In the genomic region with DNA sequence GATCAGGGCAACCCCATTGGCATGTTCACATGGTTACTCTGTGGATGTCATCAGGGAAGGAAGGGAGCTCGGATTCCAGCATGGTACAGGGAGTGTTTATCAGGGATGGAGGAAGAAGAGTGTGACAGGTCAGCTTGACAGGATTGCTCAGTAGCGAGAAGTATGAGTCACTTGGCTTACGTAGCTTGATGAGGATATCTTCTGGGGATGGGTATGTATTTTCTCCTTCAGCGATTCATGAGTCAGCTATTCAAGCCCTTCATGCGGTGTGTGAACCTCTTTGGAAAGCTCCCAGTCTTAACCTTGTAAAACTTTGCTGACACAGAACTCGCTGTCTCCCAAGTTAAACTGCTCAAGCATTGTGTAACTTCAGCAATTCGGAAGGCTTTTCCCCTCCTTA, we compare ENCODE assay signal across 10 cellular contexts.
DNase-seq lines count a peak whose midpoint lies in the region; ATAC-seq, FAIRE-seq and TF ChIP-seq lines count a peak whose summit lies in the region.
"Had no signal": no experiment of that assay in that cellular context is flagged by ENCODE, and none has a peak within 500 bp of the region (broad histone marks: within the 10 kb centered on the region; RNA-seq: fewer than 3 reads in every experiment).

No MANE protein-coding gene starts in this region.

- TF ChIP-seq CTCF in A549 (IDR thresholded peaks at IDR 0.05) (no peak), astrocyte of the spinal cord (IDR thresholded peaks at IDR 0.05; ENCODE audit: low read depth, low read length) (no peak)

- no peaks in the 10 kb centered on the region for H3K9me3 ChIP-seq in A549

- no peak for FAIRE-seq in A549 (lab: Jason Lieb, UNC)

- ATAC-seq in A549 (peak; percentile 99), HG02678 (IDR thresholded peaks at IDR 0.05; ENCODE audit: unreplicated experiment) (no peak), GM21825 (IDR thresholded peaks at IDR 0.05; ENCODE audit: unreplicated experiment) (no peak)
- ATAC-seq in stimulated activated naive CD8-positive, alpha-beta T cell treated with anti-CD3 and anti-CD28 coated beads, Interleukin-15, Interleukin-2, amounts not matched to agents 100 U/mL and 50 U/mL, for 24 hours, result no peak
- ATAC-seq: CD8-positive, alpha-beta T cell had no signal

- H3K27ac ChIP-seq in A549, result peak overlapping the region in 1 of 2 experiments; percentile 59; a peak in 3 of 6 replicates
- H3K27ac ChIP-seq in substantia nigra (ENCODE audit: low read depth, low read length, poor library complexity, severe bottlenecking), result no peak overlapping the region

- peaks cover 15% of the 10 kb centered on the region for H3K4me1 ChIP-seq in A549

- peak overlapping the region; percentile 70 for H3K4me2 ChIP-seq in A549

- CTCF ChIA-PET in A549 (lab: Yijun Ruan, JAX), result interaction anchor here (1.1 to 1.2 kb wide), 2 partner anchors 14 to 141 kb away, joined by 3 read pairs; no protein-coding TSS in a partner anchor

- in situ Hi-C loops in astrocyte of the spinal cord (cut with HindIII; ENCODE audit: low sequenced_read_pairs), result no loop called here

- peak; percentile 66 to 85 for DNase-seq in A549 (ENCODE audit: low read depth in 1 of 2, low spot score in 1 of 2)
- DNase-seq in HK-2 (ENCODE audit: unreplicated experiment), result peak; percentile 54
- DNase-seq in astrocyte of the spinal cord (ENCODE audit: low read depth, low spot score), result peak; percentile 96
- peak; percentile 18 for DNase-seq in left kidney (ENCODE audit: low read depth, low spot score)
- DNase-seq in substantia nigra (lab: John Stamatoyannopoulos, UW), result no peak
- DNase-seq in stimulated activated naive CD8-positive, alpha-beta T cell treated with anti-CD3 and anti-CD28 coated beads, Interleukin-15, Interleukin-2, amounts not matched to agents 100 U/mL and 50 U/mL, for 24 hours, result no peak
- DNase-seq: CD8-positive, alpha-beta T cell; cortex of kidney had no signal

- no peak for TF ChIP-seq POLR2A in A549 (IDR thresholded peaks at IDR 0.05; ENCODE audit: low read length)

- no peak for TF ChIP-seq EP300 in A549 (IDR thresholded peaks at IDR 0.05)

- TF ChIP-seq RAD21 in A549 (conservative IDR thresholded peaks at IDR 0.05 in 1 of 2, IDR thresholded peaks at IDR 0.05 in 1 of 2), result no peak

- WGBS in A549 (ENCODE audit: missing lambda C conversion rate), result 6% methylated on average over 7 of the region's 7 CpGs

- POLR2A ChIA-PET in A549 (lab: Yijun Ruan, JAX), result no interaction called here

- no peak overlapping the region for H3K4me3 ChIP-seq in A549
- no peak overlapping the region for H3K4me3 ChIP-seq in astrocyte of the spinal cord (ENCODE audit: low read depth, low read length)

TF ChIP-seq in A549, 52 proteins besides CTCF, POLR2A, EP300 and RAD21:
- TF ChIP-seq JUNB (IDR thresholded peaks at IDR 0.05) (peak; percentile 45; the same call in 1 of the 2 replicates), FOSL2 (IDR thresholded peaks at IDR 0.05) (peak; percentile 64), FOSL2 (CRISPR knock-in tag; IDR thresholded peaks at IDR 0.05) (peak; percentile 82), FOXS1 (CRISPR knock-in tag; IDR thresholded peaks at IDR 0.05) (no peak), HDAC2 (IDR thresholded peaks at IDR 0.05) (no peak), TP53 (CRISPR knock-in tag; IDR thresholded peaks at IDR 0.05) (no peak), POLR2AphosphoS2 (conservative IDR thresholded peaks at IDR 0.05; ENCODE audit: low read length) (no peak), MAFK (IDR thresholded peaks at IDR 0.05; ENCODE audit: partially characterized antibody) (peak; percentile 97), RNF2 (IDR thresholded peaks at IDR 0.05; ENCODE audit: borderline replicate concordance, low read depth) (no peak), CEBPB (IDR thresholded peaks at IDR 0.05) (peak in 1 of 2 experiments; percentile 46; a peak in 1 of 4 replicates), HOXB13 (CRISPR knock-in tag; IDR thresholded peaks at IDR 0.05; ENCODE audit: low read depth) (no peak)
- TF ChIP-seq, protein P1, sequence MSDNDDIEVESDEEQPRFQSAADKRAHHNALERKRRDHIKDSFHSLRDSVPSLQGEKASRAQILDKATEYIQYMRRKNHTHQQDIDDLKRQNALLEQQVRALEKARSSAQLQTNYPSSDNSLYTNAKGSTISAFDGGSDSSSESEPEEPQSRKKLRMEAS (IDR thresholded peaks at IDR 0.05), result 0 out of 2 replicates have a peak, but pooled peaks have one; percentile 11
TF ChIP-seq in A549: peak in this region for 5.

Comparison
In these comparisons a context has a peak if more than half of its experiments do, and no peak if none do; other contexts are left out.
1. ATAC-seq: peak in A549 (2 of 2); none in HG02678 (single experiment), GM21825 (single experiment) and stimulated activated naive CD8-positive, alpha-beta T cell treated with anti-CD3 and anti-CD28 coated beads, Interleukin-15, Interleukin-2, amounts not matched to agents 100 U/mL and 50 U/mL, for 24 hours (single experiment).
2. DNase-seq: peak in A549 (2 of 2), HK-2 (single experiment), astrocyte of the spinal cord (single experiment) and left kidney (single experiment); none in substantia nigra (0 of 49) and stimulated activated naive CD8-positive, alpha-beta T cell treated with anti-CD3 and anti-CD28 coated beads, Interleukin-15, Interleukin-2, amounts not matched to agents 100 U/mL and 50 U/mL, for 24 hours (single experiment).